In genomic region chr13:96089749-96090239, GRCh38 we compare ENCODE assay signal across 8 cellular contexts. TPM values are rescaled to one million over a fixed set of nuclear protein-coding genes. Genes with fewer than 3 reads are reported as not detected.
A peak's percentile ranks its signal among the peaks of the same experiment; 100 is the strongest.
DNase-seq lines count a peak whose midpoint lies in the region; ATAC-seq and TF ChIP-seq lines count a peak whose summit lies in the region.

Gene HS6ST3 (plus strand): TSS chr13:96090107.

- no peak within 1 kb of the TSS for H3K27ac ChIP-seq in hepatocyte

- under 1% methylated on average over 30 of the region's 35 CpGs for WGBS in hepatocyte (ENCODE audit: low lambda C conversion rate, missing lambda C conversion rate)

- H3K9me3 ChIP-seq in hepatocyte (ENCODE audit: low read depth): no peaks in the 10 kb centered on the region

- H4K20me1 ChIP-seq in hepatocyte (ENCODE audit: insufficient read depth, poor library complexity, severe bottlenecking): no peaks in the 10 kb centered on the region

- no peaks in the 10 kb centered on the region for H3K79me2 ChIP-seq in hepatocyte

- peaks cover under 1% of the 10 kb centered on the region for H3K9me3 Mint-ChIP-seq in activated naive CD8-positive, alpha-beta T cell treated with anti-CD3 and anti-CD28 coated beads, Interleukin-2, amount 50 U/mL, for 24 hours

- peak within 1 kb of the TSS; percentile 70 for H3K4me3 ChIP-seq in hepatocyte
- peak within 1 kb of the TSS; percentile 59 for H3K4me3 ChIP-seq in skeletal muscle cell (ENCODE audit: low read depth, low read length)

- no peak within 1 kb of the TSS for H3K4me3 Mint-ChIP-seq in activated naive CD8-positive, alpha-beta T cell treated with anti-CD3 and anti-CD28 coated beads, Interleukin-2, amount 50 U/mL, for 24 hours

- no peaks in the 10 kb centered on the region for H3K36me3 Mint-ChIP-seq in activated naive CD8-positive, alpha-beta T cell treated with anti-CD3 and anti-CD28 coated beads, Interleukin-2, amount 50 U/mL, for 24 hours (ENCODE audit: low read depth)

- H3K9me2 ChIP-seq in hepatocyte (replicated peaks; ENCODE audit: insufficient read depth): no peaks in the 10 kb centered on the region

- H3K4me1 Mint-ChIP-seq in activated naive CD8-positive, alpha-beta T cell treated with anti-CD3 and anti-CD28 coated beads, Interleukin-2, amount 50 U/mL, for 24 hours: no peaks in the 10 kb centered on the region

- TF ChIP-seq CTCF in hepatocyte (IDR thresholded peaks at IDR 0.05; ENCODE audit: poor library complexity): no peak

- DNase-seq in ACHN: peak; percentile 13
- peak; percentile 42 for DNase-seq in HuH-7.5 (ENCODE audit: low spot score)
- no peak for DNase-seq in activated naive CD8-positive, alpha-beta T cell treated with anti-CD3 and anti-CD28 coated beads, Interleukin-2, amount 50 U/mL, for 24 hours
- no peak for DNase-seq in hepatocyte (ENCODE audit: low spot score)
- DNase-seq in skeletal muscle cell (ENCODE audit: low read depth): no peak
- no peak for DNase-seq in activated gamma-delta T cell (lab: John Stamatoyannopoulos, UW)
- no peak for DNase-seq in T-helper 1 cell

- peaks cover 51% of the 10 kb centered on the region for H3K27me3 Mint-ChIP-seq in activated naive CD8-positive, alpha-beta T cell treated with anti-CD3 and anti-CD28 coated beads, Interleukin-2, amount 50 U/mL, for 24 hours

- peaks cover 5% of the 10 kb centered on the region for H3K4me1 ChIP-seq in hepatocyte (ENCODE audit: insufficient read depth)

- H3K27ac Mint-ChIP-seq in activated naive CD8-positive, alpha-beta T cell treated with anti-CD3 and anti-CD28 coated beads, Interleukin-2, amount 50 U/mL, for 24 hours: no peak within 1 kb of the TSS

- no peaks in the 10 kb centered on the region for H3K36me3 ChIP-seq in hepatocyte (replicated peaks; ENCODE audit: insufficient read depth, low read depth)

- H2AFZ ChIP-seq in hepatocyte: peak within 1 kb of the TSS; percentile 78

- in situ Hi-C loops in ACHN (cut with HindIII; ENCODE audit: low pct_ligation_motif_present, low pct_unique_long_range_greater_than_20kb, low sequenced_read_pairs): no loop called here

- ATAC-seq in GM18868 (IDR thresholded peaks at IDR 0.05; ENCODE audit: unreplicated experiment): peak; percentile 47
- ATAC-seq in activated naive CD8-positive, alpha-beta T cell treated with anti-CD3 and anti-CD28 coated beads, Interleukin-2, amount 50 U/mL, for 24 hours: peak; percentile 45

- peaks cover 78% of the 10 kb centered on the region for H3K27me3 ChIP-seq in hepatocyte

- H3K4me2 ChIP-seq in hepatocyte: peak within 1 kb of the TSS; percentile 100

RNA-seq across cellular contexts. Expression of gene HS6ST3, which starts in this region (rescaled TPM):
- total RNA-seq in hepatocyte: 2.2 and 2.4 TPM in 2 replicates
- 1.7 and 2.7 TPM in 2 replicates for polyA plus RNA-seq in hepatocyte

Comparison
In these comparisons a context has a peak if more than half of its experiments do, and no peak if none do; other contexts are left out.
1. DNase-seq: peak in ACHN (single experiment) and HuH-7.5 (single experiment); none in activated naive CD8-positive, alpha-beta T cell treated with anti-CD3 and anti-CD28 coated beads, Interleukin-2, amount 50 U/mL, for 24 hours (single experiment), hepatocyte (single experiment), skeletal muscle cell (single experiment), activated gamma-delta T cell (single experiment) and T-helper 1 cell (0 of 5).